In genomic region chr4:109398928-109399327, GRCh38 we compare ENCODE assay signal across 35 cellular contexts.
"Had no signal": no experiment of that assay in that cellular context is flagged by ENCODE, and none has a peak within 500 bp of the region (broad histone marks: within the 10 kb centered on the region; RNA-seq: fewer than 3 reads in every experiment).

No MANE protein-coding gene starts in this region.

- H3K4me3 ChIP-seq: MG63 had no signal

- DNase-seq: Karpas-422, Kasumi-1, MG63, MM.1S, NCI-H1048, NCI-H1092, NCI-H1092 treated with DMSO at 0.1 percent for 48 hours, NCI-H1105, NCI-H1105 treated with DMSO at 0.1 percent for 48 hours, NCI-H1417, NCI-H1417 treated with DMSO at 0.1 percent for 48 hours, NCI-H1436, NCI-H1436 treated with DMSO at 0.1 percent for 48 hours, NCI-H146, NCI-H1694, NCI-H1694 treated with DMSO at 0.1 percent for 48 hours, NCI-H187, NCI-H187 treated with DMSO at 0.1 percent for 48 hours, NCI-H1930, NCI-H2029, NCI-H2029 treated with DMSO at 0.1 percent for 48 hours, NCI-H2081, NCI-H2081 treated with DMSO at 0.1 percent for 48 hours, NCI-H2107, NCI-H2171, NCI-H2171 treated with DMSO at 0.1 percent for 48 hours, NCI-H2227 treated with DMSO at 0.1 percent for 48 hours, NCI-H226, NCI-H345, NCI-H446, NCI-H446 treated with DMSO at 0.1 percent for 48 hours, NCI-H510A, NCI-H510A treated with DMSO at 0.1 percent for 48 hours, NCI-H524, NCI-H524 treated with DMSO at 0.1 percent for 48 hours had no signal

- H3K36me3 ChIP-seq: MG63 had no signal

- H3K27me3 ChIP-seq: MG63 had no signal

- H3K9me3 ChIP-seq: MG63 had no signal
